11 cellular contexts compared by ENCODE assay signal in the genomic region with DNA sequence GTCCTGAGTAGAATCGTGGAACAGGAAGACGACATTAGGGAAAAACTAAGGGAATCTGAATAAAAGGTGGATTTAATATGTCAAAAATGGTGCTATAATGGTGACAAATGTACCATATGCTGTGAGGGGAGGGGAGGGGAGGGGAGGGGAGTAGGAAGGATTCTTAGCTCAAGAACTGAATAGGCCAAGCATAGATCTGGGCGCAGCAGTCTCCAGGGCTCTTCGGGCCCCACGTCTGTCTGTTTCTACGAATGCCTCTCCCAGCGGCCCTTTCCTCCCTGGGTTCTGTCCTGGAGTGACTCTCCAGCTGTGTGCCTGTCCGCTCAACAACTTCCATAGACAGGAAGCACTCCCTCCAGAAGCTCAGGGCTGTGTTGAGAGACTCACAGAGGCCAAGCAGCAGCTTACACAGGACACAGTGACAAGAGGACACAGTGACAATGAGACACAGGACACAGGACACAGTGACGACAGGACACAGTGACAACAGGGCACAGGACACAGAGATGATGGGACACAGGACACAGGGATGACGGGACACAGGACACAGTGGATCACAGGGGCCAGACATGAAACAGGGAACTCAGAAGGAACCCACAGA. TPM values are rescaled to one million over a fixed set of nuclear protein-coding genes. Genes with fewer than 3 reads are reported as not detected.
DNase-seq lines count a peak whose midpoint lies in the region; ATAC-seq and TF ChIP-seq lines count a peak whose summit lies in the region.
"Had no signal": no experiment of that assay in that cellular context is flagged by ENCODE, and none has a peak within 500 bp of the region (broad histone marks: within the 10 kb centered on the region; RNA-seq: fewer than 3 reads in every experiment).

No MANE protein-coding gene starts in this region.

- peaks cover 4% of the 10 kb centered on the region for H3F3A ChIP-seq in neural progenitor cell (ENCODE audit: low read depth)

- H3K27ac ChIP-seq in CD8-positive, alpha-beta memory T cell (ENCODE audit: low read depth, low read length): no peak overlapping the region
- H3K27ac ChIP-seq in heart right ventricle: peak overlapping the region in 9 of 10 donors; percentile 38 to 81 (median 69)
- no peak overlapping the region for H3K27ac ChIP-seq in neural progenitor cell
- H3K27ac ChIP-seq: SK-N-MC, WERI-Rb-1 had no signal

- H3K9ac ChIP-seq in neural progenitor cell: no peak overlapping the region

- no peaks in the 10 kb centered on the region for H3K9me3 ChIP-seq in CD8-positive, alpha-beta memory T cell (ENCODE audit: low read length)
- H3K9me3 ChIP-seq in heart right ventricle: peaks cover 0 to 6% (median 0%) of the 10 kb centered on the region in 11 donors
- no peaks in the 10 kb centered on the region for H3K9me3 ChIP-seq in neural progenitor cell (ENCODE audit: low read depth)

- peak overlapping the region in 1 of 7 donors; percentile 32 for H3K4me3 Mint-ChIP-seq in CD8-positive, alpha-beta memory T cell
- H3K4me3 Mint-ChIP-seq in neural progenitor cell: no peak overlapping the region
- H3K4me3 Mint-ChIP-seq: stimulated activated naive CD8-positive, alpha-beta T cell treated with anti-CD3 and anti-CD28 coated beads, Interleukin-15, amount 100 ng/mL, for 72 hours had no signal

- H3K27me3 Mint-ChIP-seq in CD8-positive, alpha-beta memory T cell: peaks cover 0 to 5% of the 10 kb centered on the region in 2 donors
- H3K27me3 Mint-ChIP-seq in neural progenitor cell (ENCODE audit: insufficient read depth, low read depth): peaks cover 4% of the 10 kb centered on the region
- H3K27me3 Mint-ChIP-seq: stimulated activated naive CD8-positive, alpha-beta T cell treated with anti-CD3 and anti-CD28 coated beads, Interleukin-15, amount 100 ng/mL, for 72 hours had no signal

- H3K36me3 Mint-ChIP-seq in CD8-positive, alpha-beta memory T cell: no peaks in the 10 kb centered on the region
- H3K36me3 Mint-ChIP-seq in neural progenitor cell: no peaks in the 10 kb centered on the region

- peak overlapping the region; percentile 27 to 94 (median 86) for H3K27ac Mint-ChIP-seq in CD8-positive, alpha-beta memory T cell
- peak overlapping the region; percentile 68 for H3K27ac Mint-ChIP-seq in neural progenitor cell

- H3K4me1 ChIP-seq in CD8-positive, alpha-beta memory T cell (ENCODE audit: insufficient read depth, low read length): peaks cover 78% of the 10 kb centered on the region
- H3K4me1 ChIP-seq in heart right ventricle: peaks cover 2 to 36% (median 18%) of the 10 kb centered on the region in 9 donors
- H3K4me1 ChIP-seq in neural progenitor cell: no peaks in the 10 kb centered on the region

- H3K4me2 ChIP-seq in neural progenitor cell: no peak overlapping the region

- CTCF ChIA-PET in CD8-positive, alpha-beta memory T cell (lab: Charles Lee): interaction anchor here (4.2 kb wide), 1 partner anchor 12 kb away, joined by 17 read pairs; no protein-coding TSS in a partner anchor

- POLR2A ChIA-PET in CD8-positive, alpha-beta memory T cell (lab: Charles Lee): interaction anchor here (1.5 kb wide), 1 partner anchor 41 kb away, joined by 3 read pairs; no protein-coding TSS in a partner anchor

- WGBS in heart right ventricle, 2 donors: 38 to 39% methylated on average over 10 of the region's 10 CpGs

- TF ChIP-seq CTCF in heart right ventricle (IDR thresholded peaks at IDR 0.05) (no peak), neural progenitor cell (IDR thresholded peaks at IDR 0.05) (no peak)

- intact Hi-C loops in heart right ventricle (cut with DNase I): loop anchor here in 1 of 10 donors (10.0 kb wide), 1 partner anchor 236 kb away; no protein-coding TSS in a partner anchor

- no peak overlapping the region for H3K4me3 ChIP-seq in CD8-positive, alpha-beta memory T cell (ENCODE audit: low read length)
- H3K4me3 ChIP-seq in heart right ventricle (no peak overlapping the region), neural progenitor cell (no peak overlapping the region)
- H3K4me3 ChIP-seq: SK-N-MC had no signal

- H3K27me3 ChIP-seq in CD8-positive, alpha-beta memory T cell (ENCODE audit: insufficient read depth, low read length, poor library complexity, severe bottlenecking): no peaks in the 10 kb centered on the region
- H3K27me3 ChIP-seq in heart right ventricle (no peaks in the 10 kb centered on the region), neural progenitor cell (no peaks in the 10 kb centered on the region)

- DNase-seq in CD8-positive, alpha-beta memory T cell: no peak
- DNase-seq in heart right ventricle (peak in 1 of 2 donors; percentile 42), neural progenitor cell (ENCODE audit: low spot score) (no peak), T-helper 9 cell (no peak), NCI-H128 (lab: John Stamatoyannopoulos, UW; ENCODE audit: unreplicated experiment) (no peak), NCI-H2196 (lab: John Stamatoyannopoulos, UW; ENCODE audit: unreplicated experiment) (no peak)
- no peak for DNase-seq in stimulated activated CD4-positive, alpha-beta T cell treated with anti-CD3 and anti-CD28 coated beads, Interleukin-2, amount 100 ng/mL, for 48 hours
- DNase-seq: stimulated activated naive CD8-positive, alpha-beta T cell treated with anti-CD3 and anti-CD28 coated beads, Interleukin-15, amount 100 ng/mL, for 72 hours had no signal

- H3K79me2 ChIP-seq in neural progenitor cell (ENCODE audit: low read depth): no peaks in the 10 kb centered on the region

- H3K9me3 Mint-ChIP-seq in CD8-positive, alpha-beta memory T cell: peaks cover 0 to 2% (median 0%) of the 10 kb centered on the region in 5 donors
- peaks cover 4% of the 10 kb centered on the region for H3K9me3 Mint-ChIP-seq in neural progenitor cell
- H3K9me3 Mint-ChIP-seq: stimulated activated naive CD8-positive, alpha-beta T cell treated with anti-CD3 and anti-CD28 coated beads, Interleukin-15, amount 100 ng/mL, for 72 hours had no signal

- peaks cover 60 to 83% (median 78%) of the 10 kb centered on the region in 3 donors for H3K4me1 Mint-ChIP-seq in CD8-positive, alpha-beta memory T cell
- H3K4me1 Mint-ChIP-seq in neural progenitor cell: peaks cover 3% of the 10 kb centered on the region

- H2AFZ ChIP-seq in neural progenitor cell (replicated peaks): no peak overlapping the region

- peak; percentile 72 to 90 (median 82) for ATAC-seq in heart right ventricle
- ATAC-seq: stimulated activated naive CD8-positive, alpha-beta T cell treated with anti-CD3 and anti-CD28 coated beads, Interleukin-15, amount 100 ng/mL, for 72 hours had no signal

- H3K36me3 ChIP-seq in CD8-positive, alpha-beta memory T cell (ENCODE audit: insufficient read depth, low read length): no peaks in the 10 kb centered on the region
- no peaks in the 10 kb centered on the region for H3K36me3 ChIP-seq in heart right ventricle
- no peaks in the 10 kb centered on the region for H3K36me3 ChIP-seq in neural progenitor cell
- H3K36me3 ChIP-seq: WERI-Rb-1 had no signal

- no peaks in the 10 kb centered on the region for H4K20me1 ChIP-seq in neural progenitor cell (ENCODE audit: low read depth)

TF ChIP-seq in PFSK-1, 5 proteins besides CTCF, POLR2A, EP300 and RAD21:
- TF ChIP-seq TAF1 (IDR thresholded peaks at IDR 0.05; ENCODE audit: borderline replicate concordance, insufficient read depth, low read length): peak; percentile 26; the same call in 1 of the 2 replicates
- TF ChIP-seq POLR2AphosphoS5 (IDR thresholded peaks at IDR 0.05; ENCODE audit: low read depth, low read length): no peak

RNA-seq across cellular contexts. Expression of gene PPP2R5C, which starts 42.4 kb away (rescaled TPM):
- total RNA-seq in CD8-positive, alpha-beta memory T cell: 100 to 1,000 TPM; 278 to 307 TPM
- 342 TPM for polyA plus RNA-seq in CD8-positive, alpha-beta memory T cell
- polyA plus RNA-seq in PFSK-1 (2012; ENCODE audit: insufficient read length, low read depth): 40.8 TPM
- total RNA-seq in heart right ventricle: 100 to 1,000 TPM; 183 to 257 (median 224) TPM
- 100 to 1,000 TPM in 1 of 2 donors, 10 to 100 TPM in 1; 66.8 to 157 TPM for polyA plus RNA-seq in heart right ventricle
- 113 and 183 TPM in 2 replicates for total RNA-seq in neural progenitor cell (ENCODE audit: low replicate concordance)

Comparison
In these comparisons a context has a peak if more than half of its experiments do, and no peak if none do; other contexts are left out.
1. H3K27ac ChIP-seq: peak in heart right ventricle (9 of 10); none in CD8-positive, alpha-beta memory T cell (single experiment) and neural progenitor cell (single experiment).